ENCODE assay signal across 1 cellular context in the genomic region with DNA sequence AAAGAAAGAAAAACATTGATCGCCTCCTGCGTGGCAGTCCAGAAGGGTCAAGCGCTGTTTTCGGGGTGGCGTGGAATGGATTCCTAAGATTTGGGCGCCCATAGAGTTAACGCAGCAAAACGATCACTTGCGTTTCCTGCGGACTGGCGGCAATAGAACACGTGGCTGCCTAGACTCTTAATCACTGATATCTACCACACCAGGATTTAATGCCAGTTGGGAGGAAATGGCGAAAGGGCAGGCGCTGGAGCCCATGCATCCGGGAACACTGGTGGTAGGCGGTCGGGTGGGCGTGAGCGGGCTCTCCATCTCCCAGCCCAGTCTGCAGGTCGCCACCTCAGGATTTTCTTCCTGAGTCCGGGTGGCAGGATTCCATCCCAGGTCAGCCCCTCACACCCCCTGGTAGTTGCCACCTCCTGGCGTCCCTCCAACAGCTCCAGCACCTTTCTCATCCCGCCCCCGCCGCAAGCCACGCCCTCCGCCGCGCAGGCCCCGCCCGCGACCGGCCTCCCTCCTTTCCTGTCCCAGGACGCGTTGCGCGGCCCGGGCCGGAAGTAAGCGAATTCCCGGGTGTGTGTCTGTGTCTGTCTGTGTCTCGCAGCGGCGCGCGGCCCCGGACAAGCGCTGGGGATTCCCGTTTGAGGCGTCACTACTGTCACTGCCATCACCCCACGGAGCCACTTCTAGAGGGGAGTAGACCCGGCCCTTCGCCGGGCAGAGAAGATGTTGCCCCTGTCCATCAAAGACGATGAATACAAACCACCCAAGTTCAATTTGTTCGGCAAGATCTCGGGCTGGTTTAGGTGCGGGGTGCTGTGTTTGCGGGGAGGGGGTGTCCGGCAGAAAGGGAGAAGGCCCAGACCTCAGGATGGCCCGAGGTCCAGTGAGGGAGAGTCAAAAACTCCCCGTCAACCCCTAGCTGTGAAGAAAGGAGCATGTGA.
TF ChIP-seq lines count a peak whose summit lies in the region.

A gene with protein sequence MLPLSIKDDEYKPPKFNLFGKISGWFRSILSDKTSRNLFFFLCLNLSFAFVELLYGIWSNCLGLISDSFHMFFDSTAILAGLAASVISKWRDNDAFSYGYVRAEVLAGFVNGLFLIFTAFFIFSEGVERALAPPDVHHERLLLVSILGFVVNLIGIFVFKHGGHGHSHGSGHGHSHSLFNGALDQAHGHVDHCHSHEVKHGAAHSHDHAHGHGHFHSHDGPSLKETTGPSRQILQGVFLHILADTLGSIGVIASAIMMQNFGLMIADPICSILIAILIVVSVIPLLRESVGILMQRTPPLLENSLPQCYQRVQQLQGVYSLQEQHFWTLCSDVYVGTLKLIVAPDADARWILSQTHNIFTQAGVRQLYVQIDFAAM (plus strand): TSS at position 551 of the 941 bp plus-strand sequence. CDS start 173 bp downstream, at position 724.

TF ChIP-seq in SK-N-SH, 30 proteins besides CTCF, POLR2A, EP300 and RAD21 (continued from another document):
- TF ChIP-seq, protein P1, sequence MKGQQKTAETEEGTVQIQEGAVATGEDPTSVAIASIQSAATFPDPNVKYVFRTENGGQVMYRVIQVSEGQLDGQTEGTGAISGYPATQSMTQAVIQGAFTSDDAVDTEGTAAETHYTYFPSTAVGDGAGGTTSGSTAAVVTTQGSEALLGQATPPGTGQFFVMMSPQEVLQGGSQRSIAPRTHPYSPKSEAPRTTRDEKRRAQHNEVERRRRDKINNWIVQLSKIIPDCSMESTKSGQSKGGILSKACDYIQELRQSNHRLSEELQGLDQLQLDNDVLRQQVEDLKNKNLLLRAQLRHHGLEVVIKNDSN (IDR thresholded peaks at IDR 0.05; ENCODE audit: borderline replicate concordance, low read depth), result peak; percentile 46
- TF ChIP-seq, protein P2, sequence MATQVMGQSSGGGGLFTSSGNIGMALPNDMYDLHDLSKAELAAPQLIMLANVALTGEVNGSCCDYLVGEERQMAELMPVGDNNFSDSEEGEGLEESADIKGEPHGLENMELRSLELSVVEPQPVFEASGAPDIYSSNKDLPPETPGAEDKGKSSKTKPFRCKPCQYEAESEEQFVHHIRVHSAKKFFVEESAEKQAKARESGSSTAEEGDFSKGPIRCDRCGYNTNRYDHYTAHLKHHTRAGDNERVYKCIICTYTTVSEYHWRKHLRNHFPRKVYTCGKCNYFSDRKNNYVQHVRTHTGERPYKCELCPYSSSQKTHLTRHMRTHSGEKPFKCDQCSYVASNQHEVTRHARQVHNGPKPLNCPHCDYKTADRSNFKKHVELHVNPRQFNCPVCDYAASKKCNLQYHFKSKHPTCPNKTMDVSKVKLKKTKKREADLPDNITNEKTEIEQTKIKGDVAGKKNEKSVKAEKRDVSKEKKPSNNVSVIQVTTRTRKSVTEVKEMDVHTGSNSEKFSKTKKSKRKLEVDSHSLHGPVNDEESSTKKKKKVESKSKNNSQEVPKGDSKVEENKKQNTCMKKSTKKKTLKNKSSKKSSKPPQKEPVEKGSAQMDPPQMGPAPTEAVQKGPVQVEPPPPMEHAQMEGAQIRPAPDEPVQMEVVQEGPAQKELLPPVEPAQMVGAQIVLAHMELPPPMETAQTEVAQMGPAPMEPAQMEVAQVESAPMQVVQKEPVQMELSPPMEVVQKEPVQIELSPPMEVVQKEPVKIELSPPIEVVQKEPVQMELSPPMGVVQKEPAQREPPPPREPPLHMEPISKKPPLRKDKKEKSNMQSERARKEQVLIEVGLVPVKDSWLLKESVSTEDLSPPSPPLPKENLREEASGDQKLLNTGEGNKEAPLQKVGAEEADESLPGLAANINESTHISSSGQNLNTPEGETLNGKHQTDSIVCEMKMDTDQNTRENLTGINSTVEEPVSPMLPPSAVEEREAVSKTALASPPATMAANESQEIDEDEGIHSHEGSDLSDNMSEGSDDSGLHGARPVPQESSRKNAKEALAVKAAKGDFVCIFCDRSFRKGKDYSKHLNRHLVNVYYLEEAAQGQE (IDR thresholded peaks at IDR 0.05; ENCODE audit: low read depth, low read length), result 0 out of 2 replicates have a peak, but pooled peaks have one; percentile 3
- TF ChIP-seq RXRA (IDR thresholded peaks at IDR 0.05; ENCODE audit: borderline replicate concordance, low read depth) (no peak), TEAD4 (IDR thresholded peaks at IDR 0.05; ENCODE audit: borderline replicate concordance, insufficient read depth) (0 out of 2 replicates have a peak, but pooled peaks have one; percentile 31), TAF1 (IDR thresholded peaks at IDR 0.05; ENCODE audit: borderline replicate concordance, low read depth, low read length) (0 out of 2 replicates have a peak, but pooled peaks have one; percentile 51), NFIC (IDR thresholded peaks at IDR 0.05; ENCODE audit: borderline replicate concordance) (peak; percentile 78), SIN3A (IDR thresholded peaks at IDR 0.05; ENCODE audit: borderline replicate concordance, low read depth, low read length) (peak; percentile 86; the same call in 1 of the 2 replicates), ELF1 (IDR thresholded peaks at IDR 0.05) (peak; percentile 83), YY1 (IDR thresholded peaks at IDR 0.05; ENCODE audit: low read depth) (peak; percentile 55; the same call in 1 of the 2 replicates), RFX5 (IDR thresholded peaks at IDR 0.05; ENCODE audit: low read length) (no peak)
- TF ChIP-seq, protein P3, sequence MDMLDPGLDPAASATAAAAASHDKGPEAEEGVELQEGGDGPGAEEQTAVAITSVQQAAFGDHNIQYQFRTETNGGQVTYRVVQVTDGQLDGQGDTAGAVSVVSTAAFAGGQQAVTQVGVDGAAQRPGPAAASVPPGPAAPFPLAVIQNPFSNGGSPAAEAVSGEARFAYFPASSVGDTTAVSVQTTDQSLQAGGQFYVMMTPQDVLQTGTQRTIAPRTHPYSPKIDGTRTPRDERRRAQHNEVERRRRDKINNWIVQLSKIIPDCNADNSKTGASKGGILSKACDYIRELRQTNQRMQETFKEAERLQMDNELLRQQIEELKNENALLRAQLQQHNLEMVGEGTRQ (IDR thresholded peaks at IDR 0.05; ENCODE audit: borderline replicate concordance, low read depth, low read length), result no peak
- TF ChIP-seq, protein P4, sequence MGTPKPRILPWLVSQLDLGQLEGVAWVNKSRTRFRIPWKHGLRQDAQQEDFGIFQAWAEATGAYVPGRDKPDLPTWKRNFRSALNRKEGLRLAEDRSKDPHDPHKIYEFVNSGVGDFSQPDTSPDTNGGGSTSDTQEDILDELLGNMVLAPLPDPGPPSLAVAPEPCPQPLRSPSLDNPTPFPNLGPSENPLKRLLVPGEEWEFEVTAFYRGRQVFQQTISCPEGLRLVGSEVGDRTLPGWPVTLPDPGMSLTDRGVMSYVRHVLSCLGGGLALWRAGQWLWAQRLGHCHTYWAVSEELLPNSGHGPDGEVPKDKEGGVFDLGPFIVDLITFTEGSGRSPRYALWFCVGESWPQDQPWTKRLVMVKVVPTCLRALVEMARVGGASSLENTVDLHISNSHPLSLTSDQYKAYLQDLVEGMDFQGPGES (IDR thresholded peaks at IDR 0.05; ENCODE audit: low read depth, low read length), result no peak
